In the genomic region with DNA sequence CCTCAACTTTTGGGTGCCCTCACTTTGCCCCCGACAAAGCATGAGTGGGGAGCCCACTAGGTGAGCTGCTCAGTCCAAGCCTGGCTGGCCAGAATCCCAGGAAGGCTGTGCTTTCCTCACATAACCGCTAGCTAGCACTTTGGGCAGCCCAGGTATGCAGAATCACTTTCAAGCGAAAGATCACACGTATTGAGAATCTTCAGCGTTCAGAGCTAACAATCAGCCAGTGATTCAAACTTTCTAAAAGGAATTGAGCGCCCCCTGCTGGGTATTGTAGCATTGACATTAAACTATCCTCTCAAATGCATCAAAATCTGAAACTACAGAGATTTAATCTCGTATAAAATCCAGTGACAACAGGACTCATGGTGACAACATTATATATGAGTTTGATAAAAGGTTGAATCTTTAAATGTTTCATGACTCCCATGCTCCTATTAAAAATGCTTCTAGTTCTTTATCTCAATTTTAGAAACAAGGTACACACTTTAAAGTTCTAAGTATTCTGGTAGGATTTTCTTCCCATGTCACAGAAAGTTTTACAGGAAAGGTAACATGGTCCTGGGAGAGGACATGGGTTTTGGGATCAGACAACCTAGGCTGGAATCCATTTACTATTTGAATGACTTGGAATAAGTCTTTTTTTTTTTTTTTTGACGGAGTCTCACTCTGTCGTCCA, we compare ENCODE assay signal across 8 cellular contexts. TPM values are rescaled to one million over a fixed set of nuclear protein-coding genes. Genes with fewer than 3 reads are reported as not detected.
DNase-seq lines count a peak whose midpoint lies in the region; ATAC-seq and TF ChIP-seq lines count a peak whose summit lies in the region.

No MANE protein-coding gene starts in this region.

- H3K9me3 ChIP-seq in IMR-90 (ENCODE audit: control insufficient read depth, insufficient read depth, low read length) (no peaks in the 10 kb centered on the region), PC-9 (ENCODE audit: insufficient read depth, low read depth) (no peaks in the 10 kb centered on the region), neutrophil (no peaks in the 10 kb centered on the region), testis (no peaks in the 10 kb centered on the region)

- H3K27me3 Mint-ChIP-seq in activated T-cell treated with anti-CD3 and anti-CD28 coated beads, Interleukin-2, amount 50 U/mL, for 72 hours (ENCODE audit: low read depth) = no peaks in the 10 kb centered on the region

- BruUV-seq in IMR-90 (replicated peaks; lab: Mats Ljungman, UMichigan) (no TSS peak), PC-9 (replicated peaks; lab: Mats Ljungman, UMichigan) (no TSS peak)

- no peaks in the 10 kb centered on the region for H3K4me1 Mint-ChIP-seq in activated T-cell treated with anti-CD3 and anti-CD28 coated beads, Interleukin-2, amount 50 U/mL, for 72 hours (ENCODE audit: low read depth)

- H3K23ac ChIP-seq in IMR-90 (ENCODE audit: low read depth, low read length) = no peak overlapping the region; the same call in 1 of the 2 replicates

- H3K4me2 ChIP-seq in IMR-90 (ENCODE audit: low read depth, low read length) (0 out of 2 replicates have a peak overlapping the region, but pooled peaks have one; percentile 38), PC-9 (peak overlapping the region; percentile 41)

- peak overlapping the region; percentile 51 for H2AFZ ChIP-seq in IMR-90 (replicated peaks; ENCODE audit: low read length, poor library complexity)
- H2AFZ ChIP-seq in PC-9 = no peak overlapping the region

- H4K8ac ChIP-seq in IMR-90 (ENCODE audit: low read depth in 2 of 2, low read length in 2 of 2) = peak overlapping the region in 1 of 2 experiments; percentile 78; a peak in 2 of 4 replicates

- no peaks in the 10 kb centered on the region for H3K9me3 Mint-ChIP-seq in activated T-cell treated with anti-CD3 and anti-CD28 coated beads, Interleukin-2, amount 50 U/mL, for 72 hours

- peak overlapping the region; percentile 81 for H3K4ac ChIP-seq in IMR-90 (ENCODE audit: low read depth, low read length)

- no peaks in the 10 kb centered on the region for H3K9me2 ChIP-seq in PC-9 (ENCODE audit: insufficient read depth)

- intact Hi-C loops in IMR-90 (cut with micrococcal nuclease) = loop anchor here (1.0 to 2.0 kb wide), 4 partner anchors 100 to 261 kb away; partner anchors contain the start of gene AMOTL2
- intact Hi-C loops in PC-9 (cut with micrococcal nuclease; ENCODE audit: unreplicated experiment) = loop anchor here (1.0 kb wide), 7 partner anchors 47 to 261 kb away; no protein-coding TSS in a partner anchor
- intact Hi-C loops in testis (cut with DNase I; ENCODE audit: low total_unique reads) = loop anchor here (5.0 to 10.0 kb wide), 2 partner anchors 162 to 259 kb away; no protein-coding TSS in a partner anchor

- peak; percentile 64 for ATAC-seq in IMR-90 (ENCODE audit: low read depth)
- peak; percentile 72 to 77 for ATAC-seq in activated T-cell treated with anti-CD3 and anti-CD28 coated beads, Interleukin-2, amount 50 U/mL, for 72 hours (replicated peaks in 1 of 2)
- ATAC-seq in HG02973 (IDR thresholded peaks at IDR 0.05; ENCODE audit: unreplicated experiment) = no peak

- H3K18ac ChIP-seq in IMR-90 (ENCODE audit: low read depth, low read length) = no peak overlapping the region

- H4K20me1 ChIP-seq in IMR-90 (ENCODE audit: insufficient read depth, low read length) (no peaks in the 10 kb centered on the region), PC-9 (ENCODE audit: insufficient read depth) (no peaks in the 10 kb centered on the region)

- peak overlapping the region; percentile 83 for H2BK5ac ChIP-seq in IMR-90 (ENCODE audit: low read depth, low read length, poor library complexity, severe bottlenecking)

- peak overlapping the region; percentile 93; the same call in 2 of the 3 replicates for H2BK15ac ChIP-seq in IMR-90 (ENCODE audit: low read depth, low read length)

- peak overlapping the region; percentile 32; the same call in 1 of the 2 replicates for H3K56ac ChIP-seq in IMR-90 (ENCODE audit: extremely low read depth, insufficient read depth, low read length)

- H3K4me3 Mint-ChIP-seq in activated T-cell treated with anti-CD3 and anti-CD28 coated beads, Interleukin-2, amount 50 U/mL, for 72 hours = no peak overlapping the region

- DNase-seq in GM10248 (ENCODE audit: extremely low spot score) (peak; percentile 50), IMR-90 (peak; percentile 87), PC-9 (peak; percentile 81 to 82), fibroblast of pulmonary artery (ENCODE audit: low read depth) (peak; percentile 82), testis (peak; percentile 91)
- DNase-seq in activated T-cell treated with anti-CD3 and anti-CD28 coated beads, Interleukin-2, amount 50 U/mL, for 72 hours = peak; percentile 74 to 82

- H4K91ac ChIP-seq in IMR-90 (ENCODE audit: insufficient read depth, low read depth, low read length) = peak overlapping the region; percentile 93

- H2AK5ac ChIP-seq in IMR-90 (ENCODE audit: low read depth, low read length) = peak overlapping the region; percentile 94

- H2BK20ac ChIP-seq in IMR-90 (ENCODE audit: low read depth, low read length) = peak overlapping the region; percentile 73

- 10% methylated on average over 3 of the region's 9 CpGs; no CpG with 5 or more reads in 1 of the 2 experiments for WGBS in IMR-90 (ENCODE audit: extremely low coverage in 2 of 2, insufficient read length in 1 of 2), 2 experiments
- 31 to 34% methylated on average over 9 of the region's 9 CpGs for WGBS in testis, 2 donors

- TF ChIP-seq CTCF in GM10248 (IDR thresholded peaks at IDR 0.05; ENCODE audit: control extremely low read depth, extremely low read depth, low read depth, missing control alignments) (peak; percentile 49), IMR-90 (conservative IDR thresholded peaks at IDR 0.05; ENCODE audit: low read depth, low read length) (peak; percentile 87), PC-9 (conservative IDR thresholded peaks at IDR 0.05) (peak; percentile 97), fibroblast of pulmonary artery (IDR thresholded peaks at IDR 0.05; ENCODE audit: low read length, missing control alignments) (peak; percentile 63), neutrophil (IDR thresholded peaks at IDR 0.05) (peak; percentile 77), testis (IDR thresholded peaks at IDR 0.05) (peak; percentile 83 to 91 (median 87))

- H3K27ac ChIP-seq in IMR-90 (ENCODE audit: insufficient read depth, low read length) (peak overlapping the region; percentile 79), PC-9 (peak overlapping the region; percentile 26), neutrophil (no peak overlapping the region), testis (no peak overlapping the region)

- dilution Hi-C loops in IMR-90 (cut with HindIII; ENCODE audit: low sequenced_read_pairs, unreplicated experiment) = no loop called here

- TF ChIP-seq POLR2A in IMR-90 (IDR thresholded peaks at IDR 0.05; ENCODE audit: low read depth, low read length) = peak; percentile 52
- no peak for TF ChIP-seq POLR2A in testis (IDR thresholded peaks at IDR 0.05)

- H3K4me3 ChIP-seq in IMR-90 (ENCODE audit: insufficient read depth, low read depth, low read length) (no peak overlapping the region), PC-9 (no peak overlapping the region), fibroblast of pulmonary artery (replicated peaks; ENCODE audit: low read depth, low read length) (no peak overlapping the region), neutrophil (ENCODE audit: low read depth in 1 of 2, low read length in 1 of 2) (no peak overlapping the region), testis (no peak overlapping the region)

- H4K5ac ChIP-seq in IMR-90 (ENCODE audit: low read depth, low read length) = peak overlapping the region; percentile 68

- peaks cover 16 to 59% of the 10 kb centered on the region in 2 experiments for H3K79me1 ChIP-seq in IMR-90 (ENCODE audit: low read depth in 1 of 2, low read length in 2 of 2)

- peak overlapping the region; percentile 88 for H2BK120ac ChIP-seq in IMR-90 (ENCODE audit: low read depth, low read length)

- POLR2A ChIA-PET in GM10248 (lab: Yijun Ruan, JAX) = no interaction called here
- POLR2A ChIA-PET in IMR-90 (lab: Charles Lee; ENCODE audit: unreplicated experiment) = interaction anchor here (0.9 to 2.5 kb wide), 4 partner anchors 101 to 161 kb away, joined by 3 to 8 read pairs (median 4); no protein-coding TSS in a partner anchor
- POLR2A ChIA-PET in PC-9 (lab: Charles Lee; ENCODE audit: unreplicated experiment) = interaction anchor here (0.6 to 1.4 kb wide), 9 partner anchors 99 to 465 kb away, joined by 3 to 7 read pairs (median 4); partner anchors contain the start of gene AMOTL2

- peak overlapping the region; percentile 34; the same call in 1 of the 2 replicates for H3K9ac ChIP-seq in IMR-90 (ENCODE audit: low read depth, low read length)

- H3K9me1 ChIP-seq in IMR-90 (ENCODE audit: insufficient read depth, low read length) = peaks cover 30% of the 10 kb centered on the region

- H3K14ac ChIP-seq in IMR-90 (replicated peaks; ENCODE audit: low read depth, low read length) = peak overlapping the region; percentile 45; the same call in 1 of the 2 replicates

- H3K27me3 ChIP-seq in IMR-90 (ENCODE audit: control insufficient read depth, insufficient read depth, low read length) (no peaks in the 10 kb centered on the region), PC-9 (ENCODE audit: insufficient read depth, low read depth) (no peaks in the 10 kb centered on the region), neutrophil (no peaks in the 10 kb centered on the region), testis (no peaks in the 10 kb centered on the region)

- H2AK9ac ChIP-seq in IMR-90 (replicated peaks; ENCODE audit: low read depth, low read length, poor library complexity) = peak overlapping the region; percentile 76

- H3K4me1 ChIP-seq in IMR-90 (ENCODE audit: control insufficient read depth, insufficient read depth, low read length) (peaks cover 24% of the 10 kb centered on the region), PC-9 (replicated peaks; ENCODE audit: insufficient read depth) (peaks cover 41% of the 10 kb centered on the region), neutrophil (ENCODE audit: control insufficient read depth in 1 of 2, insufficient read depth in 1 of 2, low read depth in 1 of 2, low read length in 1 of 2) (no peaks in the 10 kb centered on the region), testis (no peaks in the 10 kb centered on the region)

- peaks cover 35% of the 10 kb centered on the region; the same call in 1 of the 2 replicates for H3F3A ChIP-seq in PC-9 (ENCODE audit: insufficient read depth, low read depth)

- no peak overlapping the region for H3K27ac Mint-ChIP-seq in activated T-cell treated with anti-CD3 and anti-CD28 coated beads, Interleukin-2, amount 50 U/mL, for 72 hours

- in situ Hi-C loops in IMR-90 (cut with MboI; ENCODE audit: low sequenced_read_pairs) = loop anchor here (5.0 kb wide), 1 partner anchor 117 kb away; no protein-coding TSS in a partner anchor

- no peaks in the 10 kb centered on the region for H3K79me2 ChIP-seq in PC-9 (ENCODE audit: low read depth)

- H3K36me3 ChIP-seq in IMR-90 (ENCODE audit: control insufficient read depth, insufficient read depth, low read length) (peaks cover 11% of the 10 kb centered on the region), PC-9 (ENCODE audit: low read depth) (peaks cover 24% of the 10 kb centered on the region), neutrophil (peaks cover 41% of the 10 kb centered on the region), testis (ENCODE audit: low read depth, missing control alignments) (no peaks in the 10 kb centered on the region)

- H3K36me3 Mint-ChIP-seq in activated T-cell treated with anti-CD3 and anti-CD28 coated beads, Interleukin-2, amount 50 U/mL, for 72 hours (ENCODE audit: insufficient read depth in 2 of 2) = peaks cover 0 to 5% of the 10 kb centered on the region in 2 donors

- CTCF ChIA-PET in GM10248 (lab: Yijun Ruan, JAX) (interaction anchor here (0.6 to 9.6 kb wide), 31 partner anchors 9 to 1851 kb away, joined by 3 to 154 read pairs (median 4); partner anchors contain the start of genes ANAPC13 and CEP63), IMR-90 (lab: Yijun Ruan, JAX) (interaction anchor here (0.6 to 4.5 kb wide), 16 partner anchors 9 to 266 kb away, joined by 3 to 38 read pairs (median 4); no protein-coding TSS in a partner anchor), PC-9 (lab: Charles Lee) (interaction anchor here (0.6 to 1.4 kb wide), 7 partner anchors 46 to 297 kb away, joined by 4 to 12 read pairs (median 7); no protein-coding TSS in a partner anchor)

- peak; percentile 91 for TF ChIP-seq RAD21 in IMR-90 (IDR thresholded peaks at IDR 0.05; ENCODE audit: low read length)

RNA-seq across cellular contexts. Expression of gene ANAPC13, which starts 11.8 kb away (rescaled TPM):
- 43.4 and 82.8 TPM in 2 replicates for total RNA-seq in IMR-90 (2012; rRNA removed)
- polyA plus RNA-seq in IMR-90 (2012; rRNA removed) = 56.5 and 62.9 TPM in 2 replicates
- polyA plus RNA-seq in IMR-90 (2012; cell fraction: cytosol; rRNA removed) = 9.9 and 21.7 TPM in 2 replicates
- 2.4 and 19.8 TPM in 2 replicates for polyA plus RNA-seq in IMR-90 (2012; cell fraction: nucleus; rRNA removed; ENCODE audit: low replicate concordance)
- 52.7 and 61.8 TPM in 2 replicates for total RNA-seq in PC-9 (2021)
- total RNA-seq in activated T-cell treated with anti-CD3 and anti-CD28 coated beads, Interleukin-2, amount 50 U/mL, for 72 hours = 10 to 100 TPM; 40.0 to 47.6 TPM
- total RNA-seq in testis = 10 to 100 TPM; 50.5 to 65.6 TPM
- 47.8 TPM for polyA plus RNA-seq in testis (ENCODE audit: insufficient read depth, low read depth, low replicate concordance)

RNA-seq across cellular contexts. Expression of gene CEP63, which starts 11.8 kb away (rescaled TPM):
- total RNA-seq in IMR-90 (2012; rRNA removed) = 6.5 and 16.1 TPM in 2 replicates
- polyA plus RNA-seq in IMR-90 (2012; rRNA removed) = 8.8 and 9.1 TPM in 2 replicates
- 2.5 and 4.2 TPM in 2 replicates for polyA plus RNA-seq in IMR-90 (2012; cell fraction: cytosol; rRNA removed)
- 3.7 and 5.7 TPM in 2 replicates for polyA plus RNA-seq in IMR-90 (2012; cell fraction: nucleus; rRNA removed; ENCODE audit: low replicate concordance)
- 28.5 and 31.5 TPM in 2 replicates for total RNA-seq in PC-9 (2021)
- total RNA-seq in activated T-cell treated with anti-CD3 and anti-CD28 coated beads, Interleukin-2, amount 50 U/mL, for 72 hours = 10 to 100 TPM; 25.1 to 33.6 TPM
- 10 to 100 TPM; 45.5 to 74.5 TPM for total RNA-seq in testis
- polyA plus RNA-seq in testis (ENCODE audit: insufficient read depth, low read depth, low replicate concordance) = 42.3 TPM

Comparison
In these comparisons a context has a peak if more than half of its experiments do, and no peak if none do; other contexts are left out.
1. H3K27ac ChIP-seq: peak in IMR-90 (single experiment) and PC-9 (single experiment); none in neutrophil (single experiment) and testis (0 of 2).
2. Peak in every context shown above with its lines, with median percentiles within 50 percentile points of each other: DNase-seq and CTCF ChIP-seq.